In genomic region chr14:58307597-58308316, GRCh38 we compare ENCODE assay signal across 26 cellular contexts.
"Had no signal": no experiment of that assay in that cellular context is flagged by ENCODE, and none has a peak within 500 bp of the region (broad histone marks: within the 10 kb centered on the region; RNA-seq: fewer than 3 reads in every experiment).

No MANE protein-coding gene starts in this region.

- H3K4me3 Mint-ChIP-seq: activated CD4-positive, alpha-beta memory T cell treated with anti-CD3 and anti-CD28 coated beads for 36 hours; activated CD4-positive, alpha-beta T cell treated with anti-CD3 and anti-CD28 coated beads for 36 hours; activated CD4-positive, alpha-beta T cell treated with anti-CD3 and anti-CD28 coated beads, Interleukin-2, amount 10 ng/mL, durations not matched to agents 24 days and 14 days; activated CD8-positive, alpha-beta memory T cell treated with anti-CD3 and anti-CD28 coated beads, Interleukin-2, amount 10 ng/mL, durations not matched to agents 7 days and 5 days; activated CD8-positive, alpha-beta T cell treated with anti-CD3 and anti-CD28 coated beads, Interleukin-2, amount 10 ng/mL, durations not matched to agents 7 days and 5 days; activated naive CD8-positive, alpha-beta T cell; central memory CD8-positive, alpha-beta T cell; dendritic cell treated with granulocyte-macrophage colony-stimulating factor and Interleukin-4, amounts not matched to agents 40 ng/mL and 50 ng/mL, for 4 days; effector memory CD8-positive, alpha-beta T cell had no signal

- H3K9me3 Mint-ChIP-seq: activated CD4-positive, alpha-beta memory T cell treated with anti-CD3 and anti-CD28 coated beads for 36 hours; activated CD4-positive, alpha-beta T cell treated with anti-CD3 and anti-CD28 coated beads, Interleukin-2, amount 10 ng/mL, durations not matched to agents 24 days and 14 days; central memory CD8-positive, alpha-beta T cell; dendritic cell treated with granulocyte-macrophage colony-stimulating factor and Interleukin-4, amounts not matched to agents 40 ng/mL and 50 ng/mL, for 4 days; effector memory CD8-positive, alpha-beta T cell had no signal

- H3K27ac Mint-ChIP-seq: activated CD4-positive, alpha-beta T cell treated with anti-CD3 and anti-CD28 coated beads for 36 hours; activated CD4-positive, alpha-beta T cell treated with anti-CD3 and anti-CD28 coated beads, Interleukin-2, amount 10 ng/mL, durations not matched to agents 24 days and 14 days; activated CD8-positive, alpha-beta memory T cell treated with anti-CD3 and anti-CD28 coated beads, Interleukin-2, amount 10 ng/mL, durations not matched to agents 7 days and 5 days; activated CD8-positive, alpha-beta T cell treated with anti-CD3 and anti-CD28 coated beads, Interleukin-2, amount 10 ng/mL, durations not matched to agents 7 days and 5 days; activated naive CD8-positive, alpha-beta T cell; dendritic cell treated with granulocyte-macrophage colony-stimulating factor and Interleukin-4, amounts not matched to agents 40 ng/mL and 50 ng/mL, for 4 days had no signal

- H3K27me3 Mint-ChIP-seq: activated CD4-positive, alpha-beta memory T cell treated with anti-CD3 and anti-CD28 coated beads for 36 hours; activated CD4-positive, alpha-beta T cell treated with anti-CD3 and anti-CD28 coated beads for 36 hours; activated CD4-positive, alpha-beta T cell treated with anti-CD3 and anti-CD28 coated beads, Interleukin-2, amount 10 ng/mL, durations not matched to agents 24 days and 14 days; activated CD8-positive, alpha-beta memory T cell treated with anti-CD3 and anti-CD28 coated beads, Interleukin-2, amount 10 ng/mL, durations not matched to agents 7 days and 5 days; activated naive CD8-positive, alpha-beta T cell; central memory CD8-positive, alpha-beta T cell; dendritic cell treated with granulocyte-macrophage colony-stimulating factor and Interleukin-4, amounts not matched to agents 40 ng/mL and 50 ng/mL, for 4 days; effector memory CD8-positive, alpha-beta T cell had no signal

- DNase-seq: activated CD4-positive, alpha-beta memory T cell treated with anti-CD3 and anti-CD28 coated beads for 36 hours; activated CD4-positive, alpha-beta T cell treated with anti-CD3 and anti-CD28 coated beads for 36 hours; activated CD4-positive, alpha-beta T cell treated with anti-CD3 and anti-CD28 coated beads, Interleukin-2, amount 10 ng/mL, durations not matched to agents 24 days and 14 days; activated CD4-positive, CD25-positive, alpha-beta regulatory T cell; activated CD4-positive, CD25-positive, alpha-beta regulatory T cell treated with anti-CD3 and anti-CD28 coated beads, Interleukin-2, amount 50 U/mL, for 72 hours; activated CD8-positive, alpha-beta memory T cell treated with anti-CD3 and anti-CD28 coated beads, Interleukin-2, amount 10 ng/mL, durations not matched to agents 7 days and 5 days; activated CD8-positive, alpha-beta memory T cell treated with anti-CD3 and anti-CD28 coated beads, Interleukin-2, amount 50 U/mL, for 4 hours; activated CD8-positive, alpha-beta T cell treated with anti-CD3 and anti-CD28 coated beads, Interleukin-2, amount 10 ng/mL, durations not matched to agents 7 days and 5 days; activated effector memory CD4-positive, alpha-beta T cell treated with Interleukin-2 at 50 U/mL for 16 hours; activated gamma-delta T cell treated with Interleukin-2 at 50 U/mL for 16 hours; activated naive CD4-positive, alpha-beta T cell treated with anti-CD3 and anti-CD28 coated beads, Interleukin-2, amount 50 U/mL, for 16 hours; activated naive CD4-positive, alpha-beta T cell treated with Interleukin-2 at 50 U/mL for 16 hours; activated T-cell treated with anti-CD3 and anti-CD28 coated beads, Interleukin-2, amount 50 U/mL, for 48 hours; amniotic stem cell; anterior cingulate cortex; brain microvascular endothelial cell; dorsolateral prefrontal cortex; effector memory CD8-positive, alpha-beta T cell; esophagus squamous epithelium; foreskin melanocyte; heart right ventricle; T-helper 2 cell had no signal

- ATAC-seq: activated CD4-positive, alpha-beta T cell treated with anti-CD3 and anti-CD28 coated beads for 36 hours; activated CD8-positive, alpha-beta memory T cell treated with anti-CD3 and anti-CD28 coated beads, Interleukin-2, amount 10 ng/mL, durations not matched to agents 7 days and 5 days; activated CD8-positive, alpha-beta T cell treated with anti-CD3 and anti-CD28 coated beads, Interleukin-2, amount 10 ng/mL, durations not matched to agents 7 days and 5 days; effector memory CD8-positive, alpha-beta T cell; gastroesophageal sphincter; heart right ventricle had no signal
